1 cellular context compared by ENCODE assay signal in the genomic region with DNA sequence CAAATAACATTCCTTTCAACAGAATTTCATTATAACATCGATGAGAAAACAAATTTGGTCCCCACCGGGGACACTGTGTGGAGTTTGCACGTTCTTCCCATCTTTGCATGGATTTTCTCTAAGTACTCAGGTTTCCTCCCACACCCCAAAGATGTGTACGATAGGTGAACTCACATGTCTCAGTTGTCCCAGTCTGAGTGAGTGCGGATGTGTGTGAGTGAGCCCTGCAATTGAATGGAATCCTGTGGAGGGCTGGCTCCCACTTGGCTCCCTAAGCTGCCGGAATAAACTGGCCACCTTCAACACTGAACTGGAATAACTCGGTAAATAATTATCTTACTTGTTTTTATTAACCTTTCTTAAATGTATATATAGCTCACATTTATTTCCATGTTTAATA.
TF ChIP-seq lines count a peak whose summit lies in the region.

No MANE protein-coding gene starts in this region.

TF ChIP-seq in H1, 55 proteins besides CTCF, POLR2A, EP300 and RAD21 (continued from another document):
- TF ChIP-seq, protein P1, sequence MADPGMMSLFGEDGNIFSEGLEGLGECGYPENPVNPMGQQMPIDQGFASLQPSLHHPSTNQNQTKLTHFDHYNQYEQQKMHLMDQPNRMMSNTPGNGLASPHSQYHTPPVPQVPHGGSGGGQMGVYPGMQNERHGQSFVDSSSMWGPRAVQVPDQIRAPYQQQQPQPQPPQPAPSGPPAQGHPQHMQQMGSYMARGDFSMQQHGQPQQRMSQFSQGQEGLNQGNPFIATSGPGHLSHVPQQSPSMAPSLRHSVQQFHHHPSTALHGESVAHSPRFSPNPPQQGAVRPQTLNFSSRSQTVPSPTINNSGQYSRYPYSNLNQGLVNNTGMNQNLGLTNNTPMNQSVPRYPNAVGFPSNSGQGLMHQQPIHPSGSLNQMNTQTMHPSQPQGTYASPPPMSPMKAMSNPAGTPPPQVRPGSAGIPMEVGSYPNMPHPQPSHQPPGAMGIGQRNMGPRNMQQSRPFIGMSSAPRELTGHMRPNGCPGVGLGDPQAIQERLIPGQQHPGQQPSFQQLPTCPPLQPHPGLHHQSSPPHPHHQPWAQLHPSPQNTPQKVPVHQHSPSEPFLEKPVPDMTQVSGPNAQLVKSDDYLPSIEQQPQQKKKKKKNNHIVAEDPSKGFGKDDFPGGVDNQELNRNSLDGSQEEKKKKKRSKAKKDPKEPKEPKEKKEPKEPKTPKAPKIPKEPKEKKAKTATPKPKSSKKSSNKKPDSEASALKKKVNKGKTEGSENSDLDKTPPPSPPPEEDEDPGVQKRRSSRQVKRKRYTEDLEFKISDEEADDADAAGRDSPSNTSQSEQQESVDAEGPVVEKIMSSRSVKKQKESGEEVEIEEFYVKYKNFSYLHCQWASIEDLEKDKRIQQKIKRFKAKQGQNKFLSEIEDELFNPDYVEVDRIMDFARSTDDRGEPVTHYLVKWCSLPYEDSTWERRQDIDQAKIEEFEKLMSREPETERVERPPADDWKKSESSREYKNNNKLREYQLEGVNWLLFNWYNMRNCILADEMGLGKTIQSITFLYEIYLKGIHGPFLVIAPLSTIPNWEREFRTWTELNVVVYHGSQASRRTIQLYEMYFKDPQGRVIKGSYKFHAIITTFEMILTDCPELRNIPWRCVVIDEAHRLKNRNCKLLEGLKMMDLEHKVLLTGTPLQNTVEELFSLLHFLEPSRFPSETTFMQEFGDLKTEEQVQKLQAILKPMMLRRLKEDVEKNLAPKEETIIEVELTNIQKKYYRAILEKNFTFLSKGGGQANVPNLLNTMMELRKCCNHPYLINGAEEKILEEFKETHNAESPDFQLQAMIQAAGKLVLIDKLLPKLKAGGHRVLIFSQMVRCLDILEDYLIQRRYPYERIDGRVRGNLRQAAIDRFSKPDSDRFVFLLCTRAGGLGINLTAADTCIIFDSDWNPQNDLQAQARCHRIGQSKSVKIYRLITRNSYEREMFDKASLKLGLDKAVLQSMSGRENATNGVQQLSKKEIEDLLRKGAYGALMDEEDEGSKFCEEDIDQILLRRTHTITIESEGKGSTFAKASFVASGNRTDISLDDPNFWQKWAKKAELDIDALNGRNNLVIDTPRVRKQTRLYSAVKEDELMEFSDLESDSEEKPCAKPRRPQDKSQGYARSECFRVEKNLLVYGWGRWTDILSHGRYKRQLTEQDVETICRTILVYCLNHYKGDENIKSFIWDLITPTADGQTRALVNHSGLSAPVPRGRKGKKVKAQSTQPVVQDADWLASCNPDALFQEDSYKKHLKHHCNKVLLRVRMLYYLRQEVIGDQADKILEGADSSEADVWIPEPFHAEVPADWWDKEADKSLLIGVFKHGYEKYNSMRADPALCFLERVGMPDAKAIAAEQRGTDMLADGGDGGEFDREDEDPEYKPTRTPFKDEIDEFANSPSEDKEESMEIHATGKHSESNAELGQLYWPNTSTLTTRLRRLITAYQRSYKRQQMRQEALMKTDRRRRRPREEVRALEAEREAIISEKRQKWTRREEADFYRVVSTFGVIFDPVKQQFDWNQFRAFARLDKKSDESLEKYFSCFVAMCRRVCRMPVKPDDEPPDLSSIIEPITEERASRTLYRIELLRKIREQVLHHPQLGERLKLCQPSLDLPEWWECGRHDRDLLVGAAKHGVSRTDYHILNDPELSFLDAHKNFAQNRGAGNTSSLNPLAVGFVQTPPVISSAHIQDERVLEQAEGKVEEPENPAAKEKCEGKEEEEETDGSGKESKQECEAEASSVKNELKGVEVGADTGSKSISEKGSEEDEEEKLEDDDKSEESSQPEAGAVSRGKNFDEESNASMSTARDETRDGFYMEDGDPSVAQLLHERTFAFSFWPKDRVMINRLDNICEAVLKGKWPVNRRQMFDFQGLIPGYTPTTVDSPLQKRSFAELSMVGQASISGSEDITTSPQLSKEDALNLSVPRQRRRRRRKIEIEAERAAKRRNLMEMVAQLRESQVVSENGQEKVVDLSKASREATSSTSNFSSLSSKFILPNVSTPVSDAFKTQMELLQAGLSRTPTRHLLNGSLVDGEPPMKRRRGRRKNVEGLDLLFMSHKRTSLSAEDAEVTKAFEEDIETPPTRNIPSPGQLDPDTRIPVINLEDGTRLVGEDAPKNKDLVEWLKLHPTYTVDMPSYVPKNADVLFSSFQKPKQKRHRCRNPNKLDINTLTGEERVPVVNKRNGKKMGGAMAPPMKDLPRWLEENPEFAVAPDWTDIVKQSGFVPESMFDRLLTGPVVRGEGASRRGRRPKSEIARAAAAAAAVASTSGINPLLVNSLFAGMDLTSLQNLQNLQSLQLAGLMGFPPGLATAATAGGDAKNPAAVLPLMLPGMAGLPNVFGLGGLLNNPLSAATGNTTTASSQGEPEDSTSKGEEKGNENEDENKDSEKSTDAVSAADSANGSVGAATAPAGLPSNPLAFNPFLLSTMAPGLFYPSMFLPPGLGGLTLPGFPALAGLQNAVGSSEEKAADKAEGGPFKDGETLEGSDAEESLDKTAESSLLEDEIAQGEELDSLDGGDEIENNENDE (IDR thresholded peaks at IDR 0.05; ENCODE audit: insufficient replicate concordance, low read length) = no peak
- no peak for TF ChIP-seq SIX5 (IDR thresholded peaks at IDR 0.05; ENCODE audit: low read depth, low read length)
- no peak for TF ChIP-seq GTF2F1 (IDR thresholded peaks at IDR 0.05; ENCODE audit: borderline replicate concordance, low read depth, low read length)
- TF ChIP-seq TEAD4 (IDR thresholded peaks at IDR 0.05; ENCODE audit: low read depth, low read length) = no peak
- no peak for TF ChIP-seq CHD2 (IDR thresholded peaks at IDR 0.05; ENCODE audit: low read length)
- no peak for TF ChIP-seq CREB1 (IDR thresholded peaks at IDR 0.05)
- TF ChIP-seq, protein P2, sequence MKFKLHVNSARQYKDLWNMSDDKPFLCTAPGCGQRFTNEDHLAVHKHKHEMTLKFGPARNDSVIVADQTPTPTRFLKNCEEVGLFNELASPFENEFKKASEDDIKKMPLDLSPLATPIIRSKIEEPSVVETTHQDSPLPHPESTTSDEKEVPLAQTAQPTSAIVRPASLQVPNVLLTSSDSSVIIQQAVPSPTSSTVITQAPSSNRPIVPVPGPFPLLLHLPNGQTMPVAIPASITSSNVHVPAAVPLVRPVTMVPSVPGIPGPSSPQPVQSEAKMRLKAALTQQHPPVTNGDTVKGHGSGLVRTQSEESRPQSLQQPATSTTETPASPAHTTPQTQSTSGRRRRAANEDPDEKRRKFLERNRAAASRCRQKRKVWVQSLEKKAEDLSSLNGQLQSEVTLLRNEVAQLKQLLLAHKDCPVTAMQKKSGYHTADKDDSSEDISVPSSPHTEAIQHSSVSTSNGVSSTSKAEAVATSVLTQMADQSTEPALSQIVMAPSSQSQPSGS (IDR thresholded peaks at IDR 0.05; ENCODE audit: low read length) = no peak
- no peak for TF ChIP-seq TBP (IDR thresholded peaks at IDR 0.05; ENCODE audit: low read depth, low read length)
